Comparison of ENCODE assay signal across 9 cellular contexts in genomic region chr9:99181621-99182020, GRCh38. TPM values are rescaled to one million over a fixed set of nuclear protein-coding genes. Genes with fewer than 3 reads are reported as not detected.
DNase-seq lines count a peak whose midpoint lies in the region; ATAC-seq and TF ChIP-seq lines count a peak whose summit lies in the region.
"Had no signal": no experiment of that assay in that cellular context is flagged by ENCODE, and none has a peak within 500 bp of the region (broad histone marks: within the 10 kb centered on the region; RNA-seq: fewer than 3 reads in every experiment).

No MANE protein-coding gene starts in this region.

- H3K27me3 Mint-ChIP-seq in WTC11 (ENCODE audit: low read depth), result no peaks in the 10 kb centered on the region; the same call in 1 of the 2 replicates

- no peaks in the 10 kb centered on the region for H3K9me3 Mint-ChIP-seq in WTC11

- ATAC-seq in GM21360 (IDR thresholded peaks at IDR 0.05; ENCODE audit: unreplicated experiment) (peak; percentile 41), WTC11 (no peak)

- H3K4me1 ChIP-seq in fibroblast of lung (ENCODE audit: control insufficient read depth, extremely low read depth, insufficient read depth, low read length), result peaks cover 6% of the 10 kb centered on the region
- H3K4me1 ChIP-seq in esophagus squamous epithelium, result peaks cover 0 to 13% (median 5%) of the 10 kb centered on the region in 3 donors
- peaks cover 7% of the 10 kb centered on the region for H3K4me1 ChIP-seq in A673 (ENCODE audit: insufficient read depth, low read length, poor library complexity, severe bottlenecking)

- DNase-seq in GDM1 (lab: John Stamatoyannopoulos, UW) (peak; percentile 36), M059J (ENCODE audit: low read depth) (peak; percentile 68), fibroblast of lung (ENCODE audit: low read depth in 2 of 2) (peak; percentile 5 to 76), esophagus squamous epithelium (lab: John Stamatoyannopoulos, UW) (no peak), WTC11 (ENCODE audit: low spot score) (no peak), A673 (ENCODE audit: low spot score) (no peak), NCI-H2107 treated with DMSO at 0.1 percent for 48 hours (lab: John Stamatoyannopoulos, UW; ENCODE audit: unreplicated experiment) (no peak)
- DNase-seq: activated CD4-positive, CD25-positive, alpha-beta regulatory T cell had no signal

- H3K27me3 ChIP-seq in fibroblast of lung (ENCODE audit: control insufficient read depth, insufficient read depth, low read length) (no peaks in the 10 kb centered on the region), esophagus squamous epithelium (no peaks in the 10 kb centered on the region), A673 (replicated peaks; ENCODE audit: insufficient read depth, low read depth, low read length, poor library complexity) (no peaks in the 10 kb centered on the region)

- POLR2A ChIA-PET in WTC11 (lab: Charles Lee), result interaction anchor here (1.1 kb wide), 1 partner anchor 60 kb away, joined by 6 read pairs; no protein-coding TSS in a partner anchor
- POLR2A ChIA-PET in A673 (lab: Charles Lee; ENCODE audit: low non-redundant PET), result no interaction called here

- no peak overlapping the region for H2AFZ ChIP-seq in fibroblast of lung (ENCODE audit: low read length)

- WGBS in esophagus squamous epithelium, 2 donors, result 59 to 67% methylated on average over 4 of the region's 4 CpGs

- CTCF ChIA-PET in WTC11 (lab: Charles Lee), result interaction anchor here (0.8 to 1.3 kb wide), 2 partner anchors 18 to 50 kb away, joined by 3 to 5 read pairs; no protein-coding TSS in a partner anchor
- CTCF ChIA-PET in A673 (lab: Charles Lee), result no interaction called here

- H3K4me3 ChIP-seq in fibroblast of lung (replicated peaks in 1 of 4; ENCODE audit: control extremely low read depth in 1 of 4, insufficient read depth in 1 of 4, low read depth in 3 of 4, low read length in 4 of 4) (no peak overlapping the region), esophagus squamous epithelium (no peak overlapping the region), A673 (ENCODE audit: low read depth, low read length, poor library complexity, severe bottlenecking) (no peak overlapping the region)

- no peak overlapping the region for H3K27ac Mint-ChIP-seq in WTC11

- TF ChIP-seq CTCF in fibroblast of lung (conservative IDR thresholded peaks at IDR 0.05 in 1 of 2, IDR thresholded peaks at IDR 0.05 in 1 of 2; ENCODE audit: low read depth in 1 of 2, low read length in 2 of 2) (no peak), esophagus squamous epithelium (IDR thresholded peaks at IDR 0.05) (no peak), WTC11 (IDR thresholded peaks at IDR 0.05) (no peak), A673 (conservative IDR thresholded peaks at IDR 0.05; ENCODE audit: low read depth, low read length) (no peak)

- no peak overlapping the region for H3K4me3 Mint-ChIP-seq in WTC11

- H3K79me2 ChIP-seq in fibroblast of lung (ENCODE audit: control insufficient read depth, insufficient read depth, low read length), result no peaks in the 10 kb centered on the region

- H3K4me2 ChIP-seq in fibroblast of lung (ENCODE audit: extremely low read depth, insufficient read depth, low read length), result no peak overlapping the region

- no peak overlapping the region for H3K9ac ChIP-seq in fibroblast of lung (ENCODE audit: insufficient read depth, low read length)

- H3K36me3 Mint-ChIP-seq in WTC11, result no peaks in the 10 kb centered on the region

- no TSS peak for BruUV-seq in A673 (replicated peaks; lab: Mats Ljungman, UMichigan)

- TF ChIP-seq POLR2A in esophagus squamous epithelium (IDR thresholded peaks at IDR 0.05), result no peak

- H3K9me3 ChIP-seq in fibroblast of lung (ENCODE audit: control insufficient read depth, insufficient read depth, low read depth, low read length) (no peaks in the 10 kb centered on the region), esophagus squamous epithelium (no peaks in the 10 kb centered on the region), A673 (ENCODE audit: low read depth, low read length, poor library complexity, severe bottlenecking) (no peaks in the 10 kb centered on the region)

- peaks cover 18% of the 10 kb centered on the region for H3K4me1 Mint-ChIP-seq in WTC11

- H3K27ac ChIP-seq in fibroblast of lung (ENCODE audit: insufficient read depth, low read length), result no peak overlapping the region
- H3K27ac ChIP-seq in esophagus squamous epithelium, result no peak overlapping the region
- no peak overlapping the region for H3K27ac ChIP-seq in A673 (ENCODE audit: low read depth, low read length, poor library complexity, severe bottlenecking)

- intact Hi-C loops in esophagus squamous epithelium (cut with DNase I) (no loop called here), A673 (cut with micrococcal nuclease; ENCODE audit: unreplicated experiment) (loop anchor here (5.0 to 10.0 kb wide), 5 partner anchors 83 to 1036 kb away; partner anchors contain the start of gene NR4A3)

- H4K20me1 ChIP-seq in fibroblast of lung (ENCODE audit: control insufficient read depth, extremely low read depth, insufficient read depth, low read length), result no peaks in the 10 kb centered on the region

- no peaks in the 10 kb centered on the region for H3K36me3 ChIP-seq in fibroblast of lung (ENCODE audit: control insufficient read depth, insufficient read depth, low read length)
- no peaks in the 10 kb centered on the region for H3K36me3 ChIP-seq in esophagus squamous epithelium
- H3K36me3 ChIP-seq in A673 (ENCODE audit: insufficient read depth, low read length, poor library complexity, severe bottlenecking), result no peaks in the 10 kb centered on the region

TF ChIP-seq in WTC11, 78 proteins besides CTCF, POLR2A, EP300 and RAD21 (continues in another document):
- TF ChIP-seq MYBL2 (CRISPR knock-in tag; IDR thresholded peaks at IDR 0.05) (no peak), CDX4 (CRISPR knock-in tag; IDR thresholded peaks at IDR 0.05; ENCODE audit: borderline replicate concordance) (no peak), AR (CRISPR knock-in tag; IDR thresholded peaks at IDR 0.05) (no peak), KAT7 (CRISPR knock-in tag; IDR thresholded peaks at IDR 0.05; ENCODE audit: borderline replicate concordance) (no peak), CREM (CRISPR knock-in tag; IDR thresholded peaks at IDR 0.05) (no peak)
- TF ChIP-seq, protein P1, sequence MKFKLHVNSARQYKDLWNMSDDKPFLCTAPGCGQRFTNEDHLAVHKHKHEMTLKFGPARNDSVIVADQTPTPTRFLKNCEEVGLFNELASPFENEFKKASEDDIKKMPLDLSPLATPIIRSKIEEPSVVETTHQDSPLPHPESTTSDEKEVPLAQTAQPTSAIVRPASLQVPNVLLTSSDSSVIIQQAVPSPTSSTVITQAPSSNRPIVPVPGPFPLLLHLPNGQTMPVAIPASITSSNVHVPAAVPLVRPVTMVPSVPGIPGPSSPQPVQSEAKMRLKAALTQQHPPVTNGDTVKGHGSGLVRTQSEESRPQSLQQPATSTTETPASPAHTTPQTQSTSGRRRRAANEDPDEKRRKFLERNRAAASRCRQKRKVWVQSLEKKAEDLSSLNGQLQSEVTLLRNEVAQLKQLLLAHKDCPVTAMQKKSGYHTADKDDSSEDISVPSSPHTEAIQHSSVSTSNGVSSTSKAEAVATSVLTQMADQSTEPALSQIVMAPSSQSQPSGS (CRISPR knock-in tag; IDR thresholded peaks at IDR 0.05; ENCODE audit: borderline replicate concordance, low read depth), result no peak

RNA-seq across cellular contexts. Expression of gene ALG2, which starts 40.1 kb away (rescaled TPM):
- total RNA-seq in M059J (2014; rRNA removed; shearing (Covaris generic)), result 70.9 and 76.9 TPM in 2 replicates
- total RNA-seq in fibroblast of lung, result 37.8 and 41.6 TPM in 2 replicates
- polyA plus RNA-seq in fibroblast of lung, result 47.6 and 62.2 TPM in 2 replicates
- polyA plus RNA-seq in fibroblast of lung (2012), result 34.3 and 38.4 TPM in 2 replicates
- 20.8 and 29.7 TPM in 2 replicates for polyA minus RNA-seq in fibroblast of lung (ENCODE audit: low replicate concordance)
- 10 to 100 TPM; 19.2 to 28.4 (median 25.1) TPM for total RNA-seq in esophagus squamous epithelium
- total RNA-seq in WTC11 (2021), result 24.0 to 25.2 TPM (median 25.0 TPM) in 3 replicates
- total RNA-seq in A673 (2021), result 27.6 and 30.1 TPM in 2 replicates

RNA-seq across cellular contexts. Expression of gene SEC61B, which starts 40.5 kb away (rescaled TPM):
- 235 and 239 TPM in 2 replicates for total RNA-seq in M059J (2014; rRNA removed; shearing (Covaris generic))
- 58.8 and 66.0 TPM in 2 replicates for total RNA-seq in fibroblast of lung
- polyA plus RNA-seq in fibroblast of lung, result 213 TPM in 2 replicates
- 365 and 399 TPM in 2 replicates for polyA plus RNA-seq in fibroblast of lung (2012)
- polyA minus RNA-seq in fibroblast of lung (ENCODE audit: low replicate concordance), result 15.9 and 16.1 TPM in 2 replicates
- total RNA-seq in esophagus squamous epithelium, result 100 to 1,000 TPM in 2 of 4 donors, 10 to 100 TPM in 2; 78.8 to 143 (median 117) TPM
- total RNA-seq in WTC11 (2021), result 153 to 167 TPM (median 156 TPM) in 3 replicates
- 175 and 183 TPM in 2 replicates for total RNA-seq in A673 (2021)

Comparison
In these comparisons a context has a peak if more than half of its experiments do, and no peak if none do; other contexts are left out.
1. DNase-seq: peak in GDM1 (single experiment), M059J (single experiment) and fibroblast of lung (2 of 2); none in esophagus squamous epithelium (single experiment), WTC11 (single experiment), A673 (single experiment) and NCI-H2107 treated with DMSO at 0.1 percent for 48 hours (single experiment).